ENCODE assay signal across 17 cellular contexts in genomic region chr6:74780831-74781230, GRCh38.
DNase-seq lines count a peak whose midpoint lies in the region; TF ChIP-seq lines count a peak whose summit lies in the region.
"Had no signal": no experiment of that assay in that cellular context is flagged by ENCODE, and none has a peak within 500 bp of the region (broad histone marks: within the 10 kb centered on the region; RNA-seq: fewer than 3 reads in every experiment).

No MANE protein-coding gene starts in this region.

- H3K4me3 ChIP-seq in foreskin fibroblast (ENCODE audit: low read depth in 1 of 2, low read length in 2 of 2) = no peak overlapping the region
- H3K4me3 ChIP-seq: BLaER1 treated with 17β-estradiol and CSF1 and Interleukin-3, amounts not matched to agents 10 nM and 100 nM had no signal

- no peak for TF ChIP-seq CTCF in foreskin fibroblast (IDR thresholded peaks at IDR 0.05; ENCODE audit: low read depth, low read length)

- peak; percentile 45 for DNase-seq in H4 (ENCODE audit: low spot score)
- peak; percentile 43 for DNase-seq in amniotic epithelial cell (ENCODE audit: low read depth)
- DNase-seq in foreskin fibroblast = peak; percentile 6 to 27
- DNase-seq in renal cortical epithelial cell (ENCODE audit: low read depth) = peak; percentile 18
- DNase-seq in DMS79 treated with DMSO at 0.1 percent for 48 hours (lab: John Stamatoyannopoulos, UW) = no peak
- DNase-seq in activated T-cell treated with anti-CD3 and anti-CD28 coated beads for 4 hours = no peak
- no peak for DNase-seq in retina
- DNase-seq: 8988T; CD4-positive, alpha-beta memory T cell; GOT3; MV-4-11; NCI-H1105 treated with DMSO at 0.1 percent for 48 hours; NCI-H2081; NCI-H446 treated with DMSO at 0.1 percent for 48 hours; NCI-H526 treated with DMSO at 0.1 percent for 48 hours; OCI-M1 had no signal

Comparison
In these comparisons a context has a peak if more than half of its experiments do, and no peak if none do; other contexts are left out.
1. DNase-seq: peak in H4 (single experiment), amniotic epithelial cell (single experiment), foreskin fibroblast (2 of 2) and renal cortical epithelial cell (single experiment); none in DMS79 treated with DMSO at 0.1 percent for 48 hours (single experiment), activated T-cell treated with anti-CD3 and anti-CD28 coated beads for 4 hours (single experiment) and retina (single experiment).